ENCODE assay signal across 8 cellular contexts in the genomic region with DNA sequence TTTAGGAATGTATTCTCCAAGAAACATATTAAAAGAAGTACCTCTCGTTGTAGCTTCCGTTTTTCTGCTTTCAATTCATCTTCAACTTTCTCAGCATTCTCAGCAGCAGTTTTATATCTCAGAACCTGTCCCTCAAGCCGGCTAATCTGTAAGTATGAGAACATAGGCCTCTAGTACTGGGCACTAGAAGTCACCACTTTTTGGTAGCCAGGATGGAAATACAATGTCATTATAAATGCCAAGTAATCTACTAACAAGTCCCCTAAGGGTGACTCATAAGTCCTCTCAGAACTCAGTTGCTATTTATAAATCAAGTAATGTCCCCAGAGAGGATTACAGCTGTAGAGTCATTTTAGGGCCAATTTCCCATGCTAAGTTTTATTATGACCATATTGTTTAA.
DNase-seq lines count a peak whose midpoint lies in the region; ATAC-seq and TF ChIP-seq lines count a peak whose summit lies in the region.

No MANE protein-coding gene starts in this region.

- H3K27me3 Mint-ChIP-seq in effector memory CD8-positive, alpha-beta T cell: no peaks in the 10 kb centered on the region

- H3K27ac ChIP-seq in VCaP: peak overlapping the region; percentile 58

- no peak for TF ChIP-seq CTCF in VCaP (conservative IDR thresholded peaks at IDR 0.05)

- DNase-seq in activated naive CD4-positive, alpha-beta T cell treated with anti-CD3 and anti-CD28 coated beads, Interleukin-2, amount 50 U/mL, for 72 hours (ENCODE audit: low spot score in 2 of 2): no peak
- no peak for DNase-seq in activated naive CD4-positive, alpha-beta T cell treated with Interleukin-2 at 50 U/mL for 16 hours
- DNase-seq in lung microvascular endothelial cell (ENCODE audit: low read depth in 2 of 2): peak; percentile 15 to 51
- no peak for DNase-seq in activated CD4-positive, CD25-positive, alpha-beta regulatory T cell treated with anti-CD3 and anti-CD28 coated beads, Interleukin-2, amount 50 U/mL, for 72 hours
- DNase-seq in effector memory CD8-positive, alpha-beta T cell: no peak

- peak overlapping the region; percentile 76 to 89 for H3K27ac Mint-ChIP-seq in activated naive CD4-positive, alpha-beta T cell treated with anti-CD3 and anti-CD28 coated beads, Interleukin-2, amount 50 U/mL, for 72 hours
- peak overlapping the region in 1 of 2 donors; percentile 21 for H3K27ac Mint-ChIP-seq in effector memory CD8-positive, alpha-beta T cell

- no peak overlapping the region for H3K4me3 Mint-ChIP-seq in effector memory CD8-positive, alpha-beta T cell

- no peaks in the 10 kb centered on the region for H3K9me3 Mint-ChIP-seq in activated naive CD4-positive, alpha-beta T cell treated with anti-CD3 and anti-CD28 coated beads, Interleukin-2, amount 50 U/mL, for 72 hours
- no peaks in the 10 kb centered on the region for H3K9me3 Mint-ChIP-seq in effector memory CD8-positive, alpha-beta T cell

- no peaks in the 10 kb centered on the region for H3K4me1 Mint-ChIP-seq in effector memory CD8-positive, alpha-beta T cell (ENCODE audit: low read depth in 2 of 2)

- peaks cover 3 to 15% of the 10 kb centered on the region in 2 donors for H3K36me3 Mint-ChIP-seq in activated naive CD4-positive, alpha-beta T cell treated with anti-CD3 and anti-CD28 coated beads, Interleukin-2, amount 50 U/mL, for 72 hours
- peaks cover 44% of the 10 kb centered on the region for H3K36me3 Mint-ChIP-seq in effector memory CD8-positive, alpha-beta T cell (ENCODE audit: insufficient read depth)

- ATAC-seq in activated naive CD4-positive, alpha-beta T cell treated with anti-CD3 and anti-CD28 coated beads, Interleukin-2, amount 50 U/mL, for 72 hours: peak; percentile 89 to 95
- ATAC-seq in HG03095 (IDR thresholded peaks at IDR 0.05; ENCODE audit: unreplicated experiment) (peak; percentile 89), HG03045 (IDR thresholded peaks at IDR 0.05; ENCODE audit: unreplicated experiment) (no peak)
- no peak for ATAC-seq in effector memory CD8-positive, alpha-beta T cell (replicated peaks)

Comparison
In these comparisons a context has a peak if more than half of its experiments do, and no peak if none do; other contexts are left out.
1. ATAC-seq: peak in activated naive CD4-positive, alpha-beta T cell treated with anti-CD3 and anti-CD28 coated beads, Interleukin-2, amount 50 U/mL, for 72 hours (2 of 2) and HG03095 (single experiment); none in HG03045 (single experiment) and effector memory CD8-positive, alpha-beta T cell (single experiment).
2. DNase-seq: peak in lung microvascular endothelial cell (2 of 2); none in activated naive CD4-positive, alpha-beta T cell treated with anti-CD3 and anti-CD28 coated beads, Interleukin-2, amount 50 U/mL, for 72 hours (0 of 2), activated naive CD4-positive, alpha-beta T cell treated with Interleukin-2 at 50 U/mL for 16 hours (single experiment), activated CD4-positive, CD25-positive, alpha-beta regulatory T cell treated with anti-CD3 and anti-CD28 coated beads, Interleukin-2, amount 50 U/mL, for 72 hours (single experiment) and effector memory CD8-positive, alpha-beta T cell (0 of 3).